8 cellular contexts compared by ENCODE assay signal in the genomic region with DNA sequence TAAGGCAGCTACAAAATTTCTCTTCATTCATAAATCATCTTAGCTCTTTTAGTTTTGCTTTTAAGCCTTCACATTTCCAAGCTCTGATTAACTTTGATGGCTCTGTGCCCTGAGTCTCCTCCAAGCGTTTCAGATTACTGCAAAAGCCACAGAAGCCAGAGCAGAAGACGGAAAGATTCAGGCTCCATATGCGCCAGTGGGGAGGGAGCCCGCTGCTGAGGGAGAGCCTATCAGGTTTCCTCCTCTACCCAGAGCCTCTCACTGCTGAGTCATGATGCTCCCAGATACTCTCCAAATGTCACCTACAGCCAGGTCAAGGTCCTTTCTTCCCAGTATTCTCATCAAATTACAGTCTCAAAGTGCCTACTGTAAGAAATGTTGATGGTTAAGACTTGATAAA.
A peak's percentile ranks its signal among the peaks of the same experiment; 100 is the strongest.
DNase-seq lines count a peak whose midpoint lies in the region; ATAC-seq and TF ChIP-seq lines count a peak whose summit lies in the region.

No MANE protein-coding gene starts in this region.

- H3K4me3 Mint-ChIP-seq in activated T-cell treated with anti-CD3 and anti-CD28 coated beads, Interleukin-2, amount 50 U/mL, for 72 hours = no peak overlapping the region

- H3K9me3 Mint-ChIP-seq in activated T-cell treated with anti-CD3 and anti-CD28 coated beads, Interleukin-2, amount 50 U/mL, for 72 hours = peaks cover 0 to 3% of the 10 kb centered on the region in 2 donors

- H3K36me3 Mint-ChIP-seq in activated T-cell treated with anti-CD3 and anti-CD28 coated beads, Interleukin-2, amount 50 U/mL, for 72 hours (ENCODE audit: insufficient read depth in 2 of 2) = no peaks in the 10 kb centered on the region

- H3K27me3 ChIP-seq in BE2C = no peaks in the 10 kb centered on the region
- no peaks in the 10 kb centered on the region for H3K27me3 ChIP-seq in lower lobe of right lung (ENCODE audit: low read depth)

- no peaks in the 10 kb centered on the region for H3K36me3 ChIP-seq in BE2C
- H3K36me3 ChIP-seq in lower lobe of right lung = no peaks in the 10 kb centered on the region

- no peak overlapping the region for H3K27ac ChIP-seq in lower lobe of right lung

- no peaks in the 10 kb centered on the region for H3K4me1 Mint-ChIP-seq in activated T-cell treated with anti-CD3 and anti-CD28 coated beads, Interleukin-2, amount 50 U/mL, for 72 hours (ENCODE audit: low read depth)

- TF ChIP-seq CTCF in BE2C (IDR thresholded peaks at IDR 0.05; ENCODE audit: low read depth, low read length) (no peak), lower lobe of right lung (IDR thresholded peaks at IDR 0.05) (no peak)

- H3K27me3 Mint-ChIP-seq in activated T-cell treated with anti-CD3 and anti-CD28 coated beads, Interleukin-2, amount 50 U/mL, for 72 hours (ENCODE audit: low read depth) = peaks cover 27% of the 10 kb centered on the region

- no peak overlapping the region for H3K27ac Mint-ChIP-seq in activated T-cell treated with anti-CD3 and anti-CD28 coated beads, Interleukin-2, amount 50 U/mL, for 72 hours

- H3K4me1 ChIP-seq in BE2C (no peaks in the 10 kb centered on the region), lower lobe of right lung (no peaks in the 10 kb centered on the region)

- DNase-seq in BE2C (peak; percentile 27), NCI-H1092 treated with DMSO at 0.1 percent for 48 hours (lab: John Stamatoyannopoulos, UW) (peak; percentile 56), brain pericyte (ENCODE audit: low read depth, low spot score) (peak; percentile 17), lower lobe of right lung (no peak), HuH-7.5 (ENCODE audit: low spot score) (no peak), C1 segment of cervical spinal cord (lab: John Stamatoyannopoulos, UW) (no peak)
- no peak for DNase-seq in activated T-cell treated with anti-CD3 and anti-CD28 coated beads, Interleukin-2, amount 50 U/mL, for 72 hours

- no peak overlapping the region for H3K4me3 ChIP-seq in BE2C (ENCODE audit: low read depth, low read length)
- no peak overlapping the region for H3K4me3 ChIP-seq in lower lobe of right lung

- intact Hi-C loops in lower lobe of right lung (cut with DNase I) = no loop called here

- ATAC-seq in lower lobe of right lung (peak; percentile 24 to 39), HG03521 (IDR thresholded peaks at IDR 0.05; ENCODE audit: unreplicated experiment) (no peak)
- no peak for ATAC-seq in activated T-cell treated with anti-CD3 and anti-CD28 coated beads, Interleukin-2, amount 50 U/mL, for 72 hours (replicated peaks in 1 of 2)

- H3K9me3 ChIP-seq in BE2C (no peaks in the 10 kb centered on the region), lower lobe of right lung (no peaks in the 10 kb centered on the region)

Comparison
In these comparisons a context has a peak if more than half of its experiments do, and no peak if none do; other contexts are left out.
1. DNase-seq: peak in BE2C (single experiment), NCI-H1092 treated with DMSO at 0.1 percent for 48 hours (single experiment) and brain pericyte (single experiment); none in lower lobe of right lung (single experiment), activated T-cell treated with anti-CD3 and anti-CD28 coated beads, Interleukin-2, amount 50 U/mL, for 72 hours (0 of 2), HuH-7.5 (single experiment) and C1 segment of cervical spinal cord (0 of 14).
2. ATAC-seq: peak in lower lobe of right lung (2 of 2); none in activated T-cell treated with anti-CD3 and anti-CD28 coated beads, Interleukin-2, amount 50 U/mL, for 72 hours (0 of 2) and HG03521 (single experiment).